ENCODE assay signal across 2 cellular contexts in genomic region chr2:152720794-152721193, GRCh38.
TF ChIP-seq lines count a peak whose summit lies in the region.

No MANE protein-coding gene starts in this region.

TF ChIP-seq in GM12878, 131 proteins besides CTCF, POLR2A, EP300 and RAD21:
- TF ChIP-seq NR2C2 (IDR thresholded peaks at IDR 0.05; ENCODE audit: borderline replicate concordance, control insufficient read depth, insufficient read length, low read depth) = no peak
- TF ChIP-seq CBX5 (IDR thresholded peaks at IDR 0.05; ENCODE audit: low read depth) = no peak
- no peak for TF ChIP-seq YBX1 (IDR thresholded peaks at IDR 0.05)
- TF ChIP-seq ESRRA (IDR thresholded peaks at IDR 0.05; ENCODE audit: low read length) = no peak
- no peak for TF ChIP-seq TARDBP (IDR thresholded peaks at IDR 0.05; ENCODE audit: borderline replicate concordance)
- no peak for TF ChIP-seq IRF3 (IDR thresholded peaks at IDR 0.05)
- TF ChIP-seq ZBED1 (IDR thresholded peaks at IDR 0.05; ENCODE audit: borderline replicate concordance) = no peak
- no peak for TF ChIP-seq CHD1 (IDR thresholded peaks at IDR 0.05; ENCODE audit: low read depth, low read length)
- TF ChIP-seq NFIC (IDR thresholded peaks at IDR 0.05; ENCODE audit: low read depth, low read length) = no peak
- TF ChIP-seq LARP7 (IDR thresholded peaks at IDR 0.05) = no peak
- TF ChIP-seq CHD4 (IDR thresholded peaks at IDR 0.05) = no peak
- TF ChIP-seq POU2F2 (IDR thresholded peaks at IDR 0.05; ENCODE audit: borderline replicate concordance, low read depth, low read length) = no peak
- no peak for TF ChIP-seq SIX5 (IDR thresholded peaks at IDR 0.05; ENCODE audit: low read depth, low read length, severe bottlenecking)
- no peak for TF ChIP-seq BCL3 (IDR thresholded peaks at IDR 0.05; ENCODE audit: borderline replicate concordance, insufficient read depth, low read depth, low read length, poor library complexity, severe bottlenecking)
- TF ChIP-seq RELA (IDR thresholded peaks at IDR 0.05; ENCODE audit: borderline replicate concordance, partially characterized antibody) = no peak
- TF ChIP-seq RCOR1 (conservative IDR thresholded peaks at IDR 0.05; ENCODE audit: low read depth, low read length) = no peak
- TF ChIP-seq ZBTB33 (IDR thresholded peaks at IDR 0.05) = no peak

TF ChIP-seq in neural cell, 6 proteins besides CTCF, POLR2A, EP300 and RAD21:
- TF ChIP-seq MXI1 (conservative IDR thresholded peaks at IDR 0.05; ENCODE audit: poor library complexity, severe bottlenecking) (no peak), REST (IDR thresholded peaks at IDR 0.05; ENCODE audit: borderline replicate concordance) (no peak), TAF1 (IDR thresholded peaks at IDR 0.05; ENCODE audit: low read depth) (no peak), SMC3 (conservative IDR thresholded peaks at IDR 0.05; ENCODE audit: poor library complexity) (no peak), POLR2AphosphoS5 (IDR thresholded peaks at IDR 0.05) (no peak), EZH2 (IDR thresholded peaks at IDR 0.05; ENCODE audit: borderline replicate concordance, insufficient read depth, low read length, poor library complexity, severe bottlenecking) (no peak)
